Comparison of ENCODE assay signal across 1 cellular context in genomic region chr10:102644646-102645387, GRCh38.
A peak's percentile ranks its signal among the peaks of the same experiment; 100 is the strongest.
TF ChIP-seq lines count a peak whose summit lies in the region.

No MANE protein-coding gene starts in this region.

TF ChIP-seq in K562, 482 proteins besides CTCF, POLR2A, EP300 and RAD21 (continued from another document and continues in another):
- TF ChIP-seq, protein P1, sequence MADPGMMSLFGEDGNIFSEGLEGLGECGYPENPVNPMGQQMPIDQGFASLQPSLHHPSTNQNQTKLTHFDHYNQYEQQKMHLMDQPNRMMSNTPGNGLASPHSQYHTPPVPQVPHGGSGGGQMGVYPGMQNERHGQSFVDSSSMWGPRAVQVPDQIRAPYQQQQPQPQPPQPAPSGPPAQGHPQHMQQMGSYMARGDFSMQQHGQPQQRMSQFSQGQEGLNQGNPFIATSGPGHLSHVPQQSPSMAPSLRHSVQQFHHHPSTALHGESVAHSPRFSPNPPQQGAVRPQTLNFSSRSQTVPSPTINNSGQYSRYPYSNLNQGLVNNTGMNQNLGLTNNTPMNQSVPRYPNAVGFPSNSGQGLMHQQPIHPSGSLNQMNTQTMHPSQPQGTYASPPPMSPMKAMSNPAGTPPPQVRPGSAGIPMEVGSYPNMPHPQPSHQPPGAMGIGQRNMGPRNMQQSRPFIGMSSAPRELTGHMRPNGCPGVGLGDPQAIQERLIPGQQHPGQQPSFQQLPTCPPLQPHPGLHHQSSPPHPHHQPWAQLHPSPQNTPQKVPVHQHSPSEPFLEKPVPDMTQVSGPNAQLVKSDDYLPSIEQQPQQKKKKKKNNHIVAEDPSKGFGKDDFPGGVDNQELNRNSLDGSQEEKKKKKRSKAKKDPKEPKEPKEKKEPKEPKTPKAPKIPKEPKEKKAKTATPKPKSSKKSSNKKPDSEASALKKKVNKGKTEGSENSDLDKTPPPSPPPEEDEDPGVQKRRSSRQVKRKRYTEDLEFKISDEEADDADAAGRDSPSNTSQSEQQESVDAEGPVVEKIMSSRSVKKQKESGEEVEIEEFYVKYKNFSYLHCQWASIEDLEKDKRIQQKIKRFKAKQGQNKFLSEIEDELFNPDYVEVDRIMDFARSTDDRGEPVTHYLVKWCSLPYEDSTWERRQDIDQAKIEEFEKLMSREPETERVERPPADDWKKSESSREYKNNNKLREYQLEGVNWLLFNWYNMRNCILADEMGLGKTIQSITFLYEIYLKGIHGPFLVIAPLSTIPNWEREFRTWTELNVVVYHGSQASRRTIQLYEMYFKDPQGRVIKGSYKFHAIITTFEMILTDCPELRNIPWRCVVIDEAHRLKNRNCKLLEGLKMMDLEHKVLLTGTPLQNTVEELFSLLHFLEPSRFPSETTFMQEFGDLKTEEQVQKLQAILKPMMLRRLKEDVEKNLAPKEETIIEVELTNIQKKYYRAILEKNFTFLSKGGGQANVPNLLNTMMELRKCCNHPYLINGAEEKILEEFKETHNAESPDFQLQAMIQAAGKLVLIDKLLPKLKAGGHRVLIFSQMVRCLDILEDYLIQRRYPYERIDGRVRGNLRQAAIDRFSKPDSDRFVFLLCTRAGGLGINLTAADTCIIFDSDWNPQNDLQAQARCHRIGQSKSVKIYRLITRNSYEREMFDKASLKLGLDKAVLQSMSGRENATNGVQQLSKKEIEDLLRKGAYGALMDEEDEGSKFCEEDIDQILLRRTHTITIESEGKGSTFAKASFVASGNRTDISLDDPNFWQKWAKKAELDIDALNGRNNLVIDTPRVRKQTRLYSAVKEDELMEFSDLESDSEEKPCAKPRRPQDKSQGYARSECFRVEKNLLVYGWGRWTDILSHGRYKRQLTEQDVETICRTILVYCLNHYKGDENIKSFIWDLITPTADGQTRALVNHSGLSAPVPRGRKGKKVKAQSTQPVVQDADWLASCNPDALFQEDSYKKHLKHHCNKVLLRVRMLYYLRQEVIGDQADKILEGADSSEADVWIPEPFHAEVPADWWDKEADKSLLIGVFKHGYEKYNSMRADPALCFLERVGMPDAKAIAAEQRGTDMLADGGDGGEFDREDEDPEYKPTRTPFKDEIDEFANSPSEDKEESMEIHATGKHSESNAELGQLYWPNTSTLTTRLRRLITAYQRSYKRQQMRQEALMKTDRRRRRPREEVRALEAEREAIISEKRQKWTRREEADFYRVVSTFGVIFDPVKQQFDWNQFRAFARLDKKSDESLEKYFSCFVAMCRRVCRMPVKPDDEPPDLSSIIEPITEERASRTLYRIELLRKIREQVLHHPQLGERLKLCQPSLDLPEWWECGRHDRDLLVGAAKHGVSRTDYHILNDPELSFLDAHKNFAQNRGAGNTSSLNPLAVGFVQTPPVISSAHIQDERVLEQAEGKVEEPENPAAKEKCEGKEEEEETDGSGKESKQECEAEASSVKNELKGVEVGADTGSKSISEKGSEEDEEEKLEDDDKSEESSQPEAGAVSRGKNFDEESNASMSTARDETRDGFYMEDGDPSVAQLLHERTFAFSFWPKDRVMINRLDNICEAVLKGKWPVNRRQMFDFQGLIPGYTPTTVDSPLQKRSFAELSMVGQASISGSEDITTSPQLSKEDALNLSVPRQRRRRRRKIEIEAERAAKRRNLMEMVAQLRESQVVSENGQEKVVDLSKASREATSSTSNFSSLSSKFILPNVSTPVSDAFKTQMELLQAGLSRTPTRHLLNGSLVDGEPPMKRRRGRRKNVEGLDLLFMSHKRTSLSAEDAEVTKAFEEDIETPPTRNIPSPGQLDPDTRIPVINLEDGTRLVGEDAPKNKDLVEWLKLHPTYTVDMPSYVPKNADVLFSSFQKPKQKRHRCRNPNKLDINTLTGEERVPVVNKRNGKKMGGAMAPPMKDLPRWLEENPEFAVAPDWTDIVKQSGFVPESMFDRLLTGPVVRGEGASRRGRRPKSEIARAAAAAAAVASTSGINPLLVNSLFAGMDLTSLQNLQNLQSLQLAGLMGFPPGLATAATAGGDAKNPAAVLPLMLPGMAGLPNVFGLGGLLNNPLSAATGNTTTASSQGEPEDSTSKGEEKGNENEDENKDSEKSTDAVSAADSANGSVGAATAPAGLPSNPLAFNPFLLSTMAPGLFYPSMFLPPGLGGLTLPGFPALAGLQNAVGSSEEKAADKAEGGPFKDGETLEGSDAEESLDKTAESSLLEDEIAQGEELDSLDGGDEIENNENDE (IDR thresholded peaks at IDR 0.05; ENCODE audit: low read depth, low read length) = no peak
- TF ChIP-seq BCL6 (CRISPR knock-in tag; IDR thresholded peaks at IDR 0.05) (no peak), BRF1 (IDR thresholded peaks at IDR 0.05; ENCODE audit: borderline replicate concordance, extremely low read depth, insufficient read length) (no peak), ATF1 (CRISPR knock-in tag; IDR thresholded peaks at IDR 0.05) (no peak), ATF1 (tag; IDR thresholded peaks at IDR 0.05) (peak; percentile 30; the same call in 1 of the 2 replicates), TEAD1 (CRISPR knock-in tag; IDR thresholded peaks at IDR 0.05) (peak in 1 of 2 experiments; percentile 19; a peak in 1 of 4 replicates), SLC30A9 (CRISPR knock-in tag; IDR thresholded peaks at IDR 0.05) (no peak), SNAPC5 (CRISPR knock-in tag; IDR thresholded peaks at IDR 0.05) (no peak), XRCC5 (IDR thresholded peaks at IDR 0.05; ENCODE audit: low read depth, low read length) (no peak), MTA1 (IDR thresholded peaks at IDR 0.05; ENCODE audit: borderline replicate concordance) (peak; percentile 46; the same call in 1 of the 2 replicates), ZNF311 (CRISPR knock-in tag; IDR thresholded peaks at IDR 0.05) (no peak), C11orf30 (IDR thresholded peaks at IDR 0.05; ENCODE audit: low read depth) (no peak), BHLHE40 (IDR thresholded peaks at IDR 0.05; ENCODE audit: low read length) (peak; percentile 78), ZFX (CRISPR knock-in tag; IDR thresholded peaks at IDR 0.05) (peak; percentile 76), RNF2 (IDR thresholded peaks at IDR 0.05) (peak; percentile 55; the same call in 1 of the 2 replicates), NR1H2 (CRISPR knock-in tag; IDR thresholded peaks at IDR 0.05) (no peak), RB1 (IDR thresholded peaks at IDR 0.05; ENCODE audit: low read depth) (peak; percentile 49; the same call in 1 of the 2 replicates), ZNF589 (CRISPR knock-in tag; IDR thresholded peaks at IDR 0.05; ENCODE audit: low read depth) (peak; percentile 16; the same call in 1 of the 2 replicates), HDAC1 (IDR thresholded peaks at IDR 0.05) (peak in 1 of 2 experiments; percentile 50; a peak in 2 of 4 replicates), TOE1 (IDR thresholded peaks at IDR 0.05; ENCODE audit: borderline replicate concordance) (no peak), TOE1 (CRISPR knock-in tag; IDR thresholded peaks at IDR 0.05; ENCODE audit: borderline replicate concordance, low read depth) (0 out of 2 replicates have a peak, but pooled peaks have one; percentile 25), CREB1 (IDR thresholded peaks at IDR 0.05) (peak; percentile 28; the same call in 1 of the 2 replicates), CREB1 (CRISPR knock-in tag; IDR thresholded peaks at IDR 0.05) (peak; percentile 79), FOSL1 (tag; conservative IDR thresholded peaks at IDR 0.05) (0 out of 2 replicates have a peak, but pooled peaks have one; percentile 7), SIX5 (IDR thresholded peaks at IDR 0.05; ENCODE audit: borderline replicate concordance in 1 of 2, insufficient read depth in 1 of 2, low read depth in 1 of 2, low read length in 2 of 2) (no peak), FIP1L1 (IDR thresholded peaks at IDR 0.05; ENCODE audit: low read depth, low read length, poor library complexity, severe bottlenecking) (peak; percentile 70), CBFA2T3 (IDR thresholded peaks at IDR 0.05) (0 out of 2 replicates have a peak, but pooled peaks have one; percentile 20), NR4A1 (CRISPR knock-in tag; IDR thresholded peaks at IDR 0.05) (no peak), NR4A1 (tag; IDR thresholded peaks at IDR 0.05) (no peak), ESRRB (CRISPR knock-in tag; IDR thresholded peaks at IDR 0.05; ENCODE audit: borderline replicate concordance) (no peak), ZBTB1 (CRISPR knock-in tag; IDR thresholded peaks at IDR 0.05; ENCODE audit: borderline replicate concordance, low read depth) (0 out of 2 replicates have a peak, but pooled peaks have one; percentile 16), ZNF431 (CRISPR knock-in tag; IDR thresholded peaks at IDR 0.05) (0 out of 2 replicates have a peak, but pooled peaks have one; percentile 45), HMBOX1 (IDR thresholded peaks at IDR 0.05) (no peak), ZNF77 (CRISPR knock-in tag; IDR thresholded peaks at IDR 0.05) (no peak), TARDBP (IDR thresholded peaks at IDR 0.05) (no peak), ZNF316 (IDR thresholded peaks at IDR 0.05) (no peak)
- TF ChIP-seq, protein P2, sequence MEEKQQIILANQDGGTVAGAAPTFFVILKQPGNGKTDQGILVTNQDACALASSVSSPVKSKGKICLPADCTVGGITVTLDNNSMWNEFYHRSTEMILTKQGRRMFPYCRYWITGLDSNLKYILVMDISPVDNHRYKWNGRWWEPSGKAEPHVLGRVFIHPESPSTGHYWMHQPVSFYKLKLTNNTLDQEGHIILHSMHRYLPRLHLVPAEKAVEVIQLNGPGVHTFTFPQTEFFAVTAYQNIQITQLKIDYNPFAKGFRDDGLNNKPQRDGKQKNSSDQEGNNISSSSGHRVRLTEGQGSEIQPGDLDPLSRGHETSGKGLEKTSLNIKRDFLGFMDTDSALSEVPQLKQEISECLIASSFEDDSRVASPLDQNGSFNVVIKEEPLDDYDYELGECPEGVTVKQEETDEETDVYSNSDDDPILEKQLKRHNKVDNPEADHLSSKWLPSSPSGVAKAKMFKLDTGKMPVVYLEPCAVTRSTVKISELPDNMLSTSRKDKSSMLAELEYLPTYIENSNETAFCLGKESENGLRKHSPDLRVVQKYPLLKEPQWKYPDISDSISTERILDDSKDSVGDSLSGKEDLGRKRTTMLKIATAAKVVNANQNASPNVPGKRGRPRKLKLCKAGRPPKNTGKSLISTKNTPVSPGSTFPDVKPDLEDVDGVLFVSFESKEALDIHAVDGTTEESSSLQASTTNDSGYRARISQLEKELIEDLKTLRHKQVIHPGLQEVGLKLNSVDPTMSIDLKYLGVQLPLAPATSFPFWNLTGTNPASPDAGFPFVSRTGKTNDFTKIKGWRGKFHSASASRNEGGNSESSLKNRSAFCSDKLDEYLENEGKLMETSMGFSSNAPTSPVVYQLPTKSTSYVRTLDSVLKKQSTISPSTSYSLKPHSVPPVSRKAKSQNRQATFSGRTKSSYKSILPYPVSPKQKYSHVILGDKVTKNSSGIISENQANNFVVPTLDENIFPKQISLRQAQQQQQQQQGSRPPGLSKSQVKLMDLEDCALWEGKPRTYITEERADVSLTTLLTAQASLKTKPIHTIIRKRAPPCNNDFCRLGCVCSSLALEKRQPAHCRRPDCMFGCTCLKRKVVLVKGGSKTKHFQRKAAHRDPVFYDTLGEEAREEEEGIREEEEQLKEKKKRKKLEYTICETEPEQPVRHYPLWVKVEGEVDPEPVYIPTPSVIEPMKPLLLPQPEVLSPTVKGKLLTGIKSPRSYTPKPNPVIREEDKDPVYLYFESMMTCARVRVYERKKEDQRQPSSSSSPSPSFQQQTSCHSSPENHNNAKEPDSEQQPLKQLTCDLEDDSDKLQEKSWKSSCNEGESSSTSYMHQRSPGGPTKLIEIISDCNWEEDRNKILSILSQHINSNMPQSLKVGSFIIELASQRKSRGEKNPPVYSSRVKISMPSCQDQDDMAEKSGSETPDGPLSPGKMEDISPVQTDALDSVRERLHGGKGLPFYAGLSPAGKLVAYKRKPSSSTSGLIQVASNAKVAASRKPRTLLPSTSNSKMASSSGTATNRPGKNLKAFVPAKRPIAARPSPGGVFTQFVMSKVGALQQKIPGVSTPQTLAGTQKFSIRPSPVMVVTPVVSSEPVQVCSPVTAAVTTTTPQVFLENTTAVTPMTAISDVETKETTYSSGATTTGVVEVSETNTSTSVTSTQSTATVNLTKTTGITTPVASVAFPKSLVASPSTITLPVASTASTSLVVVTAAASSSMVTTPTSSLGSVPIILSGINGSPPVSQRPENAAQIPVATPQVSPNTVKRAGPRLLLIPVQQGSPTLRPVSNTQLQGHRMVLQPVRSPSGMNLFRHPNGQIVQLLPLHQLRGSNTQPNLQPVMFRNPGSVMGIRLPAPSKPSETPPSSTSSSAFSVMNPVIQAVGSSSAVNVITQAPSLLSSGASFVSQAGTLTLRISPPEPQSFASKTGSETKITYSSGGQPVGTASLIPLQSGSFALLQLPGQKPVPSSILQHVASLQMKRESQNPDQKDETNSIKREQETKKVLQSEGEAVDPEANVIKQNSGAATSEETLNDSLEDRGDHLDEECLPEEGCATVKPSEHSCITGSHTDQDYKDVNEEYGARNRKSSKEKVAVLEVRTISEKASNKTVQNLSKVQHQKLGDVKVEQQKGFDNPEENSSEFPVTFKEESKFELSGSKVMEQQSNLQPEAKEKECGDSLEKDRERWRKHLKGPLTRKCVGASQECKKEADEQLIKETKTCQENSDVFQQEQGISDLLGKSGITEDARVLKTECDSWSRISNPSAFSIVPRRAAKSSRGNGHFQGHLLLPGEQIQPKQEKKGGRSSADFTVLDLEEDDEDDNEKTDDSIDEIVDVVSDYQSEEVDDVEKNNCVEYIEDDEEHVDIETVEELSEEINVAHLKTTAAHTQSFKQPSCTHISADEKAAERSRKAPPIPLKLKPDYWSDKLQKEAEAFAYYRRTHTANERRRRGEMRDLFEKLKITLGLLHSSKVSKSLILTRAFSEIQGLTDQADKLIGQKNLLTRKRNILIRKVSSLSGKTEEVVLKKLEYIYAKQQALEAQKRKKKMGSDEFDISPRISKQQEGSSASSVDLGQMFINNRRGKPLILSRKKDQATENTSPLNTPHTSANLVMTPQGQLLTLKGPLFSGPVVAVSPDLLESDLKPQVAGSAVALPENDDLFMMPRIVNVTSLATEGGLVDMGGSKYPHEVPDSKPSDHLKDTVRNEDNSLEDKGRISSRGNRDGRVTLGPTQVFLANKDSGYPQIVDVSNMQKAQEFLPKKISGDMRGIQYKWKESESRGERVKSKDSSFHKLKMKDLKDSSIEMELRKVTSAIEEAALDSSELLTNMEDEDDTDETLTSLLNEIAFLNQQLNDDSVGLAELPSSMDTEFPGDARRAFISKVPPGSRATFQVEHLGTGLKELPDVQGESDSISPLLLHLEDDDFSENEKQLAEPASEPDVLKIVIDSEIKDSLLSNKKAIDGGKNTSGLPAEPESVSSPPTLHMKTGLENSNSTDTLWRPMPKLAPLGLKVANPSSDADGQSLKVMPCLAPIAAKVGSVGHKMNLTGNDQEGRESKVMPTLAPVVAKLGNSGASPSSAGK (IDR thresholded peaks at IDR 0.05) = peak; percentile 92
